25 cellular contexts compared by ENCODE assay signal in the genomic region with DNA sequence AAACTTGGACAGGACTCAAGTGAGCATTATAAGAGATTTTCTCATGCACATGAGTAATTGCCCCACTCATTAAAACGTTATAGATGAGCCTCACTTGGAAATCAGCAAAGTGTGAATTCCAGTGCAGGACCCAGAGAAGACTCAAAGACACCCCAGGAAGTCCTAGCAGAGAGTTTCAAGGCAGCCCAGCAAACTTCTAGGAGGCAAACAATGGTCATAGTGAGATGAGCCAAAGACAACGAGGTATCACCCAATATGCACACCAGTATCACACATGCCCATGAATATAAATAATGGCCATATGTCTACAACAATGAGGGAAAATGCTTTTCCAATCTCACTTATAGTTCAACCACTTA.
"Had no signal": no experiment of that assay in that cellular context is flagged by ENCODE, and none has a peak within 500 bp of the region (broad histone marks: within the 10 kb centered on the region; RNA-seq: fewer than 3 reads in every experiment).

No MANE protein-coding gene starts in this region.

- DNase-seq: dorsolateral prefrontal cortex; effector CD4-positive, alpha-beta T cell; endodermal cell; heart left ventricle; left cardiac atrium; left lung; mucosa of descending colon; naive B cell; retina; right lobe of liver; stimulated activated CD4-positive, alpha-beta T cell treated with anti-CD3 and anti-CD28 coated beads, Interleukin-2, amount 100 ng/mL, for 24 hours; stimulated activated naive B cell treated with anti-CD40 and anti-IgM and Interleukin-4, amounts not matched to agents 10 μg/mL and 1 μg/mL and 100 μg/mL, for 72 hours; transverse colon; upper lobe of right lung; uterus had no signal

- FAIRE-seq: colon had no signal

- H3K36me3 Mint-ChIP-seq: mesothelial cell of epicardium; naive B cell; natural killer cell treated with Interleukin-12 subunit alpha and Interleukin-12 subunit beta and Interleukin-15 and Interleukin-18, amount 100 ng/mL, for 72 hours; stimulated activated naive B cell treated with anti-CD40 and anti-IgM and Interleukin-4, amounts not matched to agents 10 μg/mL and 1 μg/mL and 100 μg/mL, for 72 hours had no signal

- H3K36me3 ChIP-seq: esophagus muscularis mucosa, gastroesophageal sphincter, heart left ventricle, left lung, neutrophil, right lobe of liver, transverse colon, upper lobe of right lung, uterus had no signal

- H3K4me3 Mint-ChIP-seq: endodermal cell; mesothelial cell of epicardium; naive B cell; natural killer cell treated with Interleukin-12 subunit alpha and Interleukin-12 subunit beta and Interleukin-15 and Interleukin-18, amount 100 ng/mL, for 72 hours; neural crest cell; stimulated activated naive B cell treated with anti-CD40 and anti-IgM and Interleukin-4, amounts not matched to agents 10 μg/mL and 1 μg/mL and 100 μg/mL, for 72 hours; stimulated activated naive CD8-positive, alpha-beta T cell treated with anti-CD3 and anti-CD28 coated beads, Interleukin-15, Interleukin-2, amounts not matched to agents 100 ng/mL and 50 ng/mL, for 24 hours had no signal

- ATAC-seq: gastroesophageal sphincter; heart left ventricle; left cardiac atrium; left lung; mucosa of descending colon; natural killer cell treated with Interleukin-12 subunit alpha and Interleukin-12 subunit beta and Interleukin-15 and Interleukin-18, amount 100 ng/mL, for 72 hours; right lobe of liver; stimulated activated naive B cell treated with anti-CD40 and anti-IgM and Interleukin-4, amounts not matched to agents 10 μg/mL and 1 μg/mL and 100 μg/mL, for 72 hours; upper lobe of right lung had no signal

- H3K4me2 ChIP-seq: hepatocyte had no signal

- H3K4me1 ChIP-seq: esophagus muscularis mucosa, gastroesophageal sphincter, heart left ventricle, left lung, right lobe of liver, transverse colon, upper lobe of right lung, uterus had no signal

- H3K27me3 ChIP-seq: dorsolateral prefrontal cortex, esophagus muscularis mucosa, foreskin keratinocyte, gastroesophageal sphincter, hepatocyte, left lung, neutrophil, right lobe of liver, transverse colon, upper lobe of right lung, uterus had no signal

- H3K79me2 ChIP-seq: hepatocyte had no signal

- H3K27me3 Mint-ChIP-seq: naive B cell; natural killer cell treated with Interleukin-12 subunit alpha and Interleukin-12 subunit beta and Interleukin-15 and Interleukin-18, amount 100 ng/mL, for 72 hours; stimulated activated naive B cell treated with anti-CD40 and anti-IgM and Interleukin-4, amounts not matched to agents 10 μg/mL and 1 μg/mL and 100 μg/mL, for 72 hours; stimulated activated naive CD8-positive, alpha-beta T cell treated with anti-CD3 and anti-CD28 coated beads, Interleukin-15, Interleukin-2, amounts not matched to agents 100 ng/mL and 50 ng/mL, for 24 hours had no signal

- H3K4me1 Mint-ChIP-seq: naive B cell; neural crest cell; stimulated activated naive B cell treated with anti-CD40 and anti-IgM and Interleukin-4, amounts not matched to agents 10 μg/mL and 1 μg/mL and 100 μg/mL, for 72 hours had no signal

- H3K27ac Mint-ChIP-seq: endodermal cell; mesothelial cell of epicardium; natural killer cell treated with Interleukin-12 subunit alpha and Interleukin-12 subunit beta and Interleukin-15 and Interleukin-18, amount 100 ng/mL, for 72 hours; stimulated activated naive B cell treated with anti-CD40 and anti-IgM and Interleukin-4, amounts not matched to agents 10 μg/mL and 1 μg/mL and 100 μg/mL, for 72 hours; stimulated activated naive CD8-positive, alpha-beta T cell treated with anti-CD3 and anti-CD28 coated beads, Interleukin-15, Interleukin-2, amounts not matched to agents 100 ng/mL and 50 ng/mL, for 24 hours had no signal

- H2AFZ ChIP-seq: hepatocyte had no signal

- H3K4me3 ChIP-seq: dorsolateral prefrontal cortex, esophagus muscularis mucosa, gastroesophageal sphincter, heart left ventricle, hepatocyte, left lung, mucosa of descending colon, right lobe of liver, transverse colon, upper lobe of right lung, uterus had no signal

- H3K9me3 ChIP-seq: esophagus muscularis mucosa, gastroesophageal sphincter, heart left ventricle, left lung, mucosa of descending colon, neutrophil, right lobe of liver, transverse colon, upper lobe of right lung, uterus had no signal

- H3K27ac ChIP-seq: dorsolateral prefrontal cortex, esophagus muscularis mucosa, foreskin keratinocyte, gastroesophageal sphincter, heart left ventricle, hepatocyte, left lung, neutrophil, right lobe of liver, transverse colon, upper lobe of right lung, uterus had no signal

- H3K9me3 Mint-ChIP-seq: endodermal cell; mesothelial cell of epicardium; naive B cell; natural killer cell treated with Interleukin-12 subunit alpha and Interleukin-12 subunit beta and Interleukin-15 and Interleukin-18, amount 100 ng/mL, for 72 hours; neural crest cell; stimulated activated naive B cell treated with anti-CD40 and anti-IgM and Interleukin-4, amounts not matched to agents 10 μg/mL and 1 μg/mL and 100 μg/mL, for 72 hours; stimulated activated naive CD8-positive, alpha-beta T cell treated with anti-CD3 and anti-CD28 coated beads, Interleukin-15, Interleukin-2, amounts not matched to agents 100 ng/mL and 50 ng/mL, for 24 hours had no signal
